In genomic region chr1:201468844-201469644, GRCh38 we compare ENCODE assay signal across 1 cellular context.
TF ChIP-seq lines count a peak whose summit lies in the region.

Gene PHLDA3 (minus strand): TSS chr1:201469188. CDS start chr1:201468786, 402 bp downstream.

TF ChIP-seq in GM23338, 12 proteins besides CTCF, POLR2A, EP300 and RAD21 (continued from another document):
- TF ChIP-seq, protein P1, sequence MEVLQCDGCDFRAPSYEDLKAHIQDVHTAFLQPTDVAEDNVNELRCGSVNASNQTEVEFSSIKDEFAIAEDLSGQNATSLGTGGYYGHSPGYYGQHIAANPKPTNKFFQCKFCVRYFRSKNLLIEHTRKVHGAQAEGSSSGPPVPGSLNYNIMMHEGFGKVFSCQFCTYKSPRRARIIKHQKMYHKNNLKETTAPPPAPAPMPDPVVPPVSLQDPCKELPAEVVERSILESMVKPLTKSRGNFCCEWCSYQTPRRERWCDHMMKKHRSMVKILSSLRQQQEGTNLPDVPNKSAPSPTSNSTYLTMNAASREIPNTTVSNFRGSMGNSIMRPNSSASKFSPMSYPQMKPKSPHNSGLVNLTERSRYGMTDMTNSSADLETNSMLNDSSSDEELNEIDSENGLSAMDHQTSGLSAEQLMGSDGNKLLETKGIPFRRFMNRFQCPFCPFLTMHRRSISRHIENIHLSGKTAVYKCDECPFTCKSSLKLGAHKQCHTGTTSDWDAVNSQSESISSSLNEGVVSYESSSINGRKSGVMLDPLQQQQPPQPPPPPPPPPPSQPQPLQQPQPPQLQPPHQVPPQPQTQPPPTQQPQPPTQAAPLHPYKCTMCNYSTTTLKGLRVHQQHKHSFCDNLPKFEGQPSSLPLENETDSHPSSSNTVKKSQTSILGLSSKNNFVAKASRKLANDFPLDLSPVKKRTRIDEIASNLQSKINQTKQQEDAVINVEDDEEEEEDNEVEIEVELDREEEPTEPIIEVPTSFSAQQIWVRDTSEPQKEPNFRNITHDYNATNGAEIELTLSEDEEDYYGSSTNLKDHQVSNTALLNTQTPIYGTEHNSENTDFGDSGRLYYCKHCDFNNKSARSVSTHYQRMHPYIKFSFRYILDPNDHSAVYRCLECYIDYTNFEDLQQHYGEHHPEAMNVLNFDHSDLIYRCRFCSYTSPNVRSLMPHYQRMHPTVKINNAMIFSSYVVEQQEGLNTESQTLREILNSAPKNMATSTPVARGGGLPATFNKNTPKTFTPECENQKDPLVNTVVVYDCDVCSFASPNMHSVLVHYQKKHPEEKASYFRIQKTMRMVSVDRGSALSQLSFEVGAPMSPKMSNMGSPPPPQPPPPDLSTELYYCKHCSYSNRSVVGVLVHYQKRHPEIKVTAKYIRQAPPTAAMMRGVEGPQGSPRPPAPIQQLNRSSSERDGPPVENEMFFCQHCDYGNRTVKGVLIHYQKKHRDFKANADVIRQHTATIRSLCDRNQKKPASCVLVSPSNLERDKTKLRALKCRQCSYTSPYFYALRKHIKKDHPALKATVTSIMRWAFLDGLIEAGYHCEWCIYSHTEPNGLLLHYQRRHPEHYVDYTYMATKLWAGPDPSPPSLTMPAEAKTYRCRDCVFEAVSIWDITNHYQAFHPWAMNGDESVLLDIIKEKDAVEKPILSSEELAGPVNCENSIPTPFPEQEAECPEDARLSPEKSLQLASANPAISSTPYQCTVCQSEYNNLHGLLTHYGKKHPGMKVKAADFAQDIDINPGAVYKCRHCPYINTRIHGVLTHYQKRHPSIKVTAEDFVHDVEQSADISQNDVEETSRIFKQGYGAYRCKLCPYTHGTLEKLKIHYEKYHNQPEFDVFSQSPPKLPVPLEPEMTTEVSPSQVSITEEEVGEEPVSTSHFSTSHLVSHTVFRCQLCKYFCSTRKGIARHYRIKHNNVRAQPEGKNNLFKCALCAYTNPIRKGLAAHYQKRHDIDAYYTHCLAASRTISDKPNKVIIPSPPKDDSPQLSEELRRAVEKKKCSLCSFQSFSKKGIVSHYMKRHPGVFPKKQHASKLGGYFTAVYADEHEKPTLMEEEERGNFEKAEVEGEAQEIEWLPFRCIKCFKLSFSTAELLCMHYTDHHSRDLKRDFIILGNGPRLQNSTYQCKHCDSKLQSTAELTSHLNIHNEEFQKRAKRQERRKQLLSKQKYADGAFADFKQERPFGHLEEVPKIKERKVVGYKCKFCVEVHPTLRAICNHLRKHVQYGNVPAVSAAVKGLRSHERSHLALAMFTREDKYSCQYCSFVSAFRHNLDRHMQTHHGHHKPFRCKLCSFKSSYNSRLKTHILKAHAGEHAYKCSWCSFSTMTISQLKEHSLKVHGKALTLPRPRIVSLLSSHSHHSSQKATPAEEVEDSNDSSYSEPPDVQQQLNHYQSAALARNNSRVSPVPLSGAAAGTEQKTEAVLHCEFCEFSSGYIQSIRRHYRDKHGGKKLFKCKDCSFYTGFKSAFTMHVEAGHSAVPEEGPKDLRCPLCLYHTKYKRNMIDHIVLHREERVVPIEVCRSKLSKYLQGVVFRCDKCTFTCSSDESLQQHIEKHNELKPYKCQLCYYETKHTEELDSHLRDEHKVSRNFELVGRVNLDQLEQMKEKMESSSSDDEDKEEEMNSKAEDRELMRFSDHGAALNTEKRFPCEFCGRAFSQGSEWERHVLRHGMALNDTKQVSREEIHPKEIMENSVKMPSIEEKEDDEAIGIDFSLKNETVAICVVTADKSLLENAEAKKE (CRISPR knock-in tag; IDR thresholded peaks at IDR 0.05): no peak
- TF ChIP-seq POLR2AphosphoS5 (IDR thresholded peaks at IDR 0.05; ENCODE audit: low read depth): peak; percentile 76
TF ChIP-seq in GM23338: peak in this region for 2.
